In genomic region chr9:36867672-36868471, GRCh38 we compare ENCODE assay signal across 1 cellular context.
TF ChIP-seq lines count a peak whose summit lies in the region.

No MANE protein-coding gene starts in this region.

TF ChIP-seq in HepG2, 621 proteins besides CTCF, POLR2A, EP300 and RAD21 (continued from another document and continues in another):
- TF ChIP-seq TERF1 (CRISPR knock-in tag; IDR thresholded peaks at IDR 0.05) (no peak), ZC3H4 (CRISPR knock-in tag; IDR thresholded peaks at IDR 0.05; ENCODE audit: borderline replicate concordance) (no peak), EED (CRISPR knock-in tag; IDR thresholded peaks at IDR 0.05) (no peak), ZNF652 (CRISPR knock-in tag; IDR thresholded peaks at IDR 0.05; ENCODE audit: borderline replicate concordance, low read depth) (no peak; the same call in 1 of the 2 replicates), EHMT2 (IDR thresholded peaks at IDR 0.05; ENCODE audit: borderline replicate concordance, low read depth, low read length) (no peak), ZEB1 (IDR thresholded peaks at IDR 0.05; ENCODE audit: insufficient replicate concordance, low read depth) (peak; percentile 41), SAP130 (CRISPR knock-in tag; IDR thresholded peaks at IDR 0.05; ENCODE audit: low read depth) (peak; percentile 79), MEF2D (CRISPR knock-in tag; IDR thresholded peaks at IDR 0.05) (peak; percentile 57; the same call in 1 of the 2 replicates), SNRNP70 (IDR thresholded peaks at IDR 0.05; ENCODE audit: low read depth, low read length) (no peak), RBM22 (optimal IDR thresholded peaks at IDR 0.05; ENCODE audit: low read length) (no peak), HOMEZ (CRISPR knock-in tag; IDR thresholded peaks at IDR 0.05; ENCODE audit: low read depth) (peak; percentile 23; the same call in 1 of the 2 replicates), SSRP1 (CRISPR knock-in tag; IDR thresholded peaks at IDR 0.05) (no peak), GTF3A (CRISPR knock-in tag; conservative IDR thresholded peaks at IDR 0.05) (no peak), MAFK (conservative IDR thresholded peaks at IDR 0.05 in 1 of 2, IDR thresholded peaks at IDR 0.05 in 1 of 2; ENCODE audit: low read length in 2 of 2) (no peak), ZNF800 (CRISPR knock-in tag; IDR thresholded peaks at IDR 0.05) (no peak), ZNF207 (IDR thresholded peaks at IDR 0.05; ENCODE audit: borderline replicate concordance) (no peak), ARHGAP35 (CRISPR knock-in tag; IDR thresholded peaks at IDR 0.05; ENCODE audit: borderline replicate concordance) (no peak), RFX5 (IDR thresholded peaks at IDR 0.05; ENCODE audit: low read depth, low read length) (no peak), CREB1 (IDR thresholded peaks at IDR 0.05) (no peak), CREB1 (CRISPR knock-in tag; IDR thresholded peaks at IDR 0.05) (no peak; the same call in 1 of the 2 replicates), ISL2 (CRISPR knock-in tag; IDR thresholded peaks at IDR 0.05) (peak; percentile 98), RAD51 (IDR thresholded peaks at IDR 0.05; ENCODE audit: borderline replicate concordance) (no peak), ZBTB37 (CRISPR knock-in tag; IDR thresholded peaks at IDR 0.05) (no peak), NR1H2 (CRISPR knock-in tag; IDR thresholded peaks at IDR 0.05; ENCODE audit: borderline replicate concordance, low read depth) (peak; percentile 22; the same call in 1 of the 2 replicates), ATF5 (CRISPR knock-in tag; IDR thresholded peaks at IDR 0.05; ENCODE audit: low read depth) (no peak), MTF1 (CRISPR knock-in tag; IDR thresholded peaks at IDR 0.05) (no peak), MBD4 (IDR thresholded peaks at IDR 0.05; ENCODE audit: borderline replicate concordance, low read length) (no peak), REL (CRISPR knock-in tag; conservative IDR thresholded peaks at IDR 0.05) (no peak), SNAI1 (CRISPR knock-in tag; IDR thresholded peaks at IDR 0.05; ENCODE audit: borderline replicate concordance) (0 out of 2 replicates have a peak, but pooled peaks have one; percentile 42), RFXAP (CRISPR knock-in tag; IDR thresholded peaks at IDR 0.05; ENCODE audit: borderline replicate concordance) (peak; percentile 83), ZNF780A (CRISPR knock-in tag; IDR thresholded peaks at IDR 0.05) (0 out of 2 replicates have a peak, but pooled peaks have one; percentile 45), KLF15 (CRISPR knock-in tag; IDR thresholded peaks at IDR 0.05; ENCODE audit: borderline replicate concordance) (peak; percentile 61; the same call in 1 of the 2 replicates), HES4 (CRISPR knock-in tag; IDR thresholded peaks at IDR 0.05; ENCODE audit: borderline replicate concordance) (no peak), ZNF34 (CRISPR knock-in tag; IDR thresholded peaks at IDR 0.05; ENCODE audit: borderline replicate concordance) (no peak), KDM5A (IDR thresholded peaks at IDR 0.05; ENCODE audit: borderline replicate concordance, low read length) (no peak), KDM4B (CRISPR knock-in tag; IDR thresholded peaks at IDR 0.05) (peak; percentile 80; the same call in 1 of the 2 replicates), YY1 (IDR thresholded peaks at IDR 0.05; ENCODE audit: insufficient read depth, insufficient replicate concordance, low read depth, low read length) (no peak), ZNF362 (CRISPR knock-in tag; IDR thresholded peaks at IDR 0.05; ENCODE audit: borderline replicate concordance) (peak; percentile 96), ATF7 (IDR thresholded peaks at IDR 0.05) (no peak), ATF7 (CRISPR knock-in tag; IDR thresholded peaks at IDR 0.05) (no peak), ZNF235 (CRISPR knock-in tag; IDR thresholded peaks at IDR 0.05; ENCODE audit: borderline replicate concordance) (peak; percentile 62; the same call in 1 of the 2 replicates), ZNF720 (CRISPR knock-in tag; IDR thresholded peaks at IDR 0.05) (no peak), ZNF281 (CRISPR knock-in tag; IDR thresholded peaks at IDR 0.05; ENCODE audit: borderline replicate concordance) (peak; percentile 73; the same call in 1 of the 2 replicates), TEF (CRISPR knock-in tag; IDR thresholded peaks at IDR 0.05) (no peak), ZNF614 (CRISPR knock-in tag; IDR thresholded peaks at IDR 0.05; ENCODE audit: borderline replicate concordance) (peak; percentile 94), ZNF431 (CRISPR knock-in tag; IDR thresholded peaks at IDR 0.05; ENCODE audit: borderline replicate concordance, low read depth) (no peak), PHF5A (CRISPR knock-in tag; IDR thresholded peaks at IDR 0.05; ENCODE audit: low read depth, unreplicated experiment) (no peak), DZIP1 (CRISPR knock-in tag; IDR thresholded peaks at IDR 0.05) (no peak), ZNF432 (CRISPR knock-in tag; IDR thresholded peaks at IDR 0.05; ENCODE audit: borderline replicate concordance) (no peak), TARDBP (CRISPR knock-in tag; IDR thresholded peaks at IDR 0.05) (peak; percentile 93), AHR (CRISPR knock-in tag; IDR thresholded peaks at IDR 0.05) (no peak), RARG (CRISPR knock-in tag; IDR thresholded peaks at IDR 0.05; ENCODE audit: low read depth) (no peak), TBP (CRISPR knock-in tag; IDR thresholded peaks at IDR 0.05) (no peak), ZFP41 (CRISPR knock-in tag; IDR thresholded peaks at IDR 0.05; ENCODE audit: borderline replicate concordance) (no peak), SRSF9 (IDR thresholded peaks at IDR 0.05; ENCODE audit: borderline replicate concordance, insufficient read depth, low read depth, low read length, poor library complexity, severe bottlenecking) (no peak), DMAP1 (CRISPR knock-in tag; IDR thresholded peaks at IDR 0.05) (peak; percentile 48; the same call in 1 of the 2 replicates), HDAC6 (IDR thresholded peaks at IDR 0.05; ENCODE audit: low read depth, low read length) (no peak), ZNF580 (CRISPR knock-in tag; IDR thresholded peaks at IDR 0.05; ENCODE audit: borderline replicate concordance, low read depth) (no peak; the same call in 1 of the 2 replicates)
